25 cellular contexts compared by ENCODE assay signal in the genomic region with DNA sequence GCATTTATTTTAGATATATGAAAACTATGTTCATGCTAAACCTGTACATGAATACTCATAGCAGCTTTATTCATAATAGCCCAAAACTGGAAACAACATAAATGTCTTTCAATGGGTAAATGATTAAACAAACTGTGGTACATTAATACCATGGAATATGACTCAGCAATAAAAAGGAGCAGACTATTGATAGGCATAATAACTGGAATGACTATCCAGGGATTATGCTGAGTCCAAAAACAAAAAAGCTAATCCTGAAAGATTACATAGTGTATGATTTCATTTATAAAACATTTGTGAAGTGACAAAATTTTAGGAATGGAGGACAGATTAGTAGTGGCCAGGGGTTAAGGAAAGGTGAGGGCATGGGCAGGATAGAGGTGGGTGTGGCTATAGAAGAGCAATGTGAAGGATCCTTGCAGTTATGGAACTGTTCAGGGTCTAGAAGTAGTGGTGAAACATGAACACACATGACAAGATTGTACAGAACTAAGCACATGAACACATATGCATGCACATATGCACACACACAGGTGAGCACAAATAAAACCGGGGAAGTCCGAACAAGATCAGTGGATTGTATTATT.
"Had no signal": no experiment of that assay in that cellular context is flagged by ENCODE, and none has a peak within 500 bp of the region (broad histone marks: within the 10 kb centered on the region; RNA-seq: fewer than 3 reads in every experiment).

No MANE protein-coding gene starts in this region.

- FAIRE-seq: bronchial epithelial cell, kidney had no signal

- H2AFZ ChIP-seq: neural progenitor cell had no signal

- H3K4me2 ChIP-seq: neural progenitor cell had no signal

- H3K9me3 ChIP-seq: heart right ventricle, left lung, sigmoid colon, spleen, thoracic aorta, upper lobe of left lung had no signal

- H3K4me3 ChIP-seq: coronary artery, heart right ventricle, left lung, lung, neural progenitor cell, sigmoid colon, spleen, thoracic aorta, upper lobe of left lung had no signal

- H3K4me1 ChIP-seq: left lung, spleen had no signal

- H3K9ac ChIP-seq: neural progenitor cell had no signal

- H3K36me3 ChIP-seq: heart right ventricle, left lung, neural progenitor cell, sigmoid colon, spleen, thoracic aorta, upper lobe of left lung had no signal

- ATAC-seq: activated CD4-positive, CD25-positive, alpha-beta regulatory T cell treated with anti-CD3 and anti-CD28 coated beads, Interleukin-2, amount 50 U/mL, for 24 hours; activated CD8-positive, alpha-beta memory T cell treated with anti-CD3 and anti-CD28 coated beads, Interleukin-2, amount 10 ng/mL, durations not matched to agents 7 days and 5 days; heart right ventricle; left lung; naive thymus-derived CD4-positive, alpha-beta T cell had no signal

- H3K27me3 ChIP-seq: left lung, neural progenitor cell, sigmoid colon, upper lobe of left lung had no signal

- DNase-seq: activated CD4-positive, alpha-beta memory T cell treated with anti-CD3 and anti-CD28 coated beads, Interleukin-2, amount 10 ng/mL, durations not matched to agents 7 days and 5 days; activated CD4-positive, alpha-beta T cell treated with anti-CD3 and anti-CD28 coated beads, Interleukin-2, amount 10 ng/mL, durations not matched to agents 24 days and 14 days; activated CD8-positive, alpha-beta memory T cell treated with anti-CD3 and anti-CD28 coated beads, Interleukin-2, amount 10 ng/mL, durations not matched to agents 7 days and 5 days; activated effector memory CD4-positive, alpha-beta T cell treated with anti-CD3 and anti-CD28 coated beads, Interleukin-2, amount 50 U/mL, for 16 hours; activated naive CD4-positive, alpha-beta T cell treated with anti-CD3 and anti-CD28 coated beads, Interleukin-2, amount 10 ng/mL, durations not matched to agents 7 days and 5 days; activated T-cell treated with anti-CD3 and anti-CD28 coated beads for 4 hours; amygdala; heart right ventricle; kidney; left lung; naive thymus-derived CD4-positive, alpha-beta T cell; posterior cingulate gyrus; sigmoid colon; spleen; stimulated activated CD4-positive, alpha-beta T cell treated with anti-CD3 and anti-CD28 coated beads, Interleukin-4, amount 100 ng/mL, for 1 hour; stimulated activated naive CD4-positive, alpha-beta T cell; T-helper 2 cell; upper lobe of left lung had no signal

- H3K27ac ChIP-seq: coronary artery, heart right ventricle, left lung, neural progenitor cell, sigmoid colon, spleen, thoracic aorta, upper lobe of left lung, VCaP had no signal
